Comparison of ENCODE assay signal across 1 cellular context in the genomic region with DNA sequence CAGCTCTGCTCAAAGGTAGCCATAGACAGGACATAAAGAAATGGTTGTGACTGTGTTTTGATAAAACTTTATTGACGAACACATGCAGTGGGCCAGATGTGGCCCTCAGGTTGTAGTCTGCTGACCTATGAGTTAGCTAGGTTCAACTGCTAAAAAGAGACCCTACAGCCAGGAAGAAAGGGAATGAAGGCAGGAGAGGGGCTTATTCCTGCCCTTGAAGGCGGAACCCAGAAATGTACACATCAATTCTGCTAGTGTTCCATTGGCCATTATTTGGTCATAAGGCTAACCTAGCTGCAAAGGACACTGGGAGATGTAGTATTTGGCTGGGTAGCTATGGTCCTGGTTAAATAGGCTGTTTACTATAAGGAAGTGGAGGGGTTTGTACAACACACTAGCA.
TF ChIP-seq lines count a peak whose summit lies in the region.

No MANE protein-coding gene starts in this region.

TF ChIP-seq in H1, 55 proteins besides CTCF, POLR2A, EP300 and RAD21:
- TF ChIP-seq SIX5 (IDR thresholded peaks at IDR 0.05; ENCODE audit: low read depth, low read length) = peak; percentile 36
- TF ChIP-seq, protein P1, sequence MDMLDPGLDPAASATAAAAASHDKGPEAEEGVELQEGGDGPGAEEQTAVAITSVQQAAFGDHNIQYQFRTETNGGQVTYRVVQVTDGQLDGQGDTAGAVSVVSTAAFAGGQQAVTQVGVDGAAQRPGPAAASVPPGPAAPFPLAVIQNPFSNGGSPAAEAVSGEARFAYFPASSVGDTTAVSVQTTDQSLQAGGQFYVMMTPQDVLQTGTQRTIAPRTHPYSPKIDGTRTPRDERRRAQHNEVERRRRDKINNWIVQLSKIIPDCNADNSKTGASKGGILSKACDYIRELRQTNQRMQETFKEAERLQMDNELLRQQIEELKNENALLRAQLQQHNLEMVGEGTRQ (IDR thresholded peaks at IDR 0.05; ENCODE audit: low read length) = peak; percentile 54; the same call in 1 of the 2 replicates
- TF ChIP-seq CBX5 (IDR thresholded peaks at IDR 0.05; ENCODE audit: low read depth, low read length) = no peak
